Comparison of ENCODE assay signal across 7 cellular contexts in genomic region chr4:165131247-165131832, GRCh38.
DNase-seq lines count a peak whose midpoint lies in the region; ATAC-seq and TF ChIP-seq lines count a peak whose summit lies in the region.

No MANE protein-coding gene starts in this region.

- DNase-seq in NCI-H1417 (lab: John Stamatoyannopoulos, UW) (peak; percentile 60 to 85 (median 68)), T-helper 2 cell (peak; percentile 35 to 69 (median 50)), astrocyte of the cerebellum (ENCODE audit: low read depth) (peak; percentile 40), iPS DF 4.7 (ENCODE audit: extremely low read depth, low spot score) (peak; percentile 22)
- DNase-seq in stimulated activated CD4-positive, alpha-beta T cell treated with anti-CD3 and anti-CD28 coated beads, Interleukin-12 subunit alpha, Interleukin-12 subunit beta, amount 100 ng/mL, for 4 hours: peak; percentile 72

- peak; percentile 85 for TF ChIP-seq CTCF in astrocyte of the cerebellum (IDR thresholded peaks at IDR 0.05; ENCODE audit: low read depth, low read length, missing control alignments)

- H3K4me3 ChIP-seq in astrocyte of the cerebellum (ENCODE audit: low read depth, low read length): no peak overlapping the region

- peak; percentile 84 for ATAC-seq in GM18498 (IDR thresholded peaks at IDR 0.05; ENCODE audit: unreplicated experiment)
- peak; percentile 82 for ATAC-seq in HG02642 (IDR thresholded peaks at IDR 0.05; ENCODE audit: poor library complexity, unreplicated experiment)

- in situ Hi-C loops in astrocyte of the cerebellum (cut with HindIII; ENCODE audit: low sequenced_read_pairs): loop anchor here (10.0 kb wide), 2 partner anchors 73 to 333 kb away; partner anchors contain the start of gene KLHL2

Comparison
In these comparisons a context has a peak if more than half of its experiments do, and no peak if none do; other contexts are left out.
1. DNase-seq: peak in every context shown above with its lines; median percentile 72 in stimulated activated CD4-positive, alpha-beta T cell treated with anti-CD3 and anti-CD28 coated beads, Interleukin-12 subunit alpha, Interleukin-12 subunit beta, amount 100 ng/mL, for 4 hours; 68 in NCI-H1417; 50 in T-helper 2 cell; 40 in astrocyte of the cerebellum; 22 in iPS DF 4.7.